ENCODE assay signal across 9 cellular contexts in the genomic region with DNA sequence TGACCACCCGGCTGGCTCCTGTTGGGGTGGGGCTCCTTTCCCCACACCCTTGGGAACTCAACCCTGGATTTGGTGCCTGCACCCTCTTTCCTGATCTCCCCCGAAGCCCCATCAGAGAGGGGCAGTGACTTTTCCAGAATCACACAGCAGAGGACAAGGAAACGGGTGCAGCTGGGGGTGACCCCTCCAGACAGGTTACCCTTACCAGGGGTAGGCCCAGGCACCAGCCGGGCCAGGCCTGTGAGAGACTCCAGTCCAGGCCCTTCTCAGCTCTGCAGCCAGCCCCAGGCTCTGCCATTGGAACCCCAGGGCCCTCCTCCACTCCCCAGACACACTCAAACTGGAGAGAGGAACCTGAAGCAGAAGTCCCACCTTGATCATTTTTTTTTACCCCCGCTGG. TPM values are rescaled to one million over a fixed set of nuclear protein-coding genes. Genes with fewer than 3 reads are reported as not detected.
DNase-seq lines count a peak whose midpoint lies in the region; ATAC-seq and TF ChIP-seq lines count a peak whose summit lies in the region.
"Had no signal": no experiment of that assay in that cellular context is flagged by ENCODE, and none has a peak within 500 bp of the region (broad histone marks: within the 10 kb centered on the region; RNA-seq: fewer than 3 reads in every experiment).

No MANE protein-coding gene starts in this region.

- peak overlapping the region; percentile 76 to 87 (median 84) for H3K4me3 Mint-ChIP-seq in naive thymus-derived CD4-positive, alpha-beta T cell
- H3K4me3 Mint-ChIP-seq in nephron progenitor cell: no peak overlapping the region

- intact Hi-C loops in naive thymus-derived CD4-positive, alpha-beta T cell (cut with micrococcal nuclease): loop anchor here (1.0 to 5.0 kb wide), 12 partner anchors 9 to 531 kb away; partner anchors contain the start of genes DOLK (in 2 of the 2), LRRC8A (in 2 of the 2), MIGA2 (in 2 of the 2) and NUP188 (in 2 of the 2)

- H3K4me3 ChIP-seq in BLaER1: no peak overlapping the region
- H3K4me3 ChIP-seq in naive thymus-derived CD4-positive, alpha-beta T cell (ENCODE audit: low read length): peak overlapping the region; percentile 44

- no peaks in the 10 kb centered on the region for H3K9me3 ChIP-seq in BLaER1
- no peaks in the 10 kb centered on the region for H3K9me3 ChIP-seq in naive thymus-derived CD4-positive, alpha-beta T cell (ENCODE audit: control insufficient read depth in 2 of 3, low read length in 3 of 3)

- no peaks in the 10 kb centered on the region for H3K27me3 ChIP-seq in BLaER1
- H3K27me3 ChIP-seq in naive thymus-derived CD4-positive, alpha-beta T cell (ENCODE audit: control insufficient read depth in 2 of 2, insufficient read depth in 2 of 2, low read length in 2 of 2): no peaks in the 10 kb centered on the region

- H3K27ac ChIP-seq in BLaER1: peak overlapping the region; percentile 73
- H3K27ac ChIP-seq in naive thymus-derived CD4-positive, alpha-beta T cell (ENCODE audit: low read depth, low read length): peak overlapping the region; percentile 89

- peaks cover 52% of the 10 kb centered on the region for H4K20me1 ChIP-seq in BLaER1

- H3K27ac Mint-ChIP-seq in activated naive CD4-positive, alpha-beta T cell treated with anti-CD3 and anti-CD28 coated beads, Interleukin-2, amount 50 U/mL, for 72 hours: peak overlapping the region; percentile 73 to 82
- peak overlapping the region; percentile 85 to 98 (median 96) for H3K27ac Mint-ChIP-seq in naive thymus-derived CD4-positive, alpha-beta T cell
- no peak overlapping the region for H3K27ac Mint-ChIP-seq in nephron progenitor cell

- H3K4me2 ChIP-seq in BLaER1: peak overlapping the region; percentile 76

- H3K9ac ChIP-seq in BLaER1: peak overlapping the region; percentile 56; the same call in 1 of the 2 replicates

- H3K27me3 Mint-ChIP-seq in naive thymus-derived CD4-positive, alpha-beta T cell: no peaks in the 10 kb centered on the region
- H3K27me3 Mint-ChIP-seq in nephron progenitor cell (ENCODE audit: low read depth, poor library complexity): no peaks in the 10 kb centered on the region

- ATAC-seq in GM21528 (IDR thresholded peaks at IDR 0.05; ENCODE audit: low FRiP score, unreplicated experiment): peak; percentile 5
- peak; percentile 7 to 34 for ATAC-seq in activated naive CD4-positive, alpha-beta T cell treated with anti-CD3 and anti-CD28 coated beads, Interleukin-2, amount 50 U/mL, for 72 hours
- ATAC-seq in naive thymus-derived CD4-positive, alpha-beta T cell: peak; percentile 8

- no peaks in the 10 kb centered on the region for H3K36me3 Mint-ChIP-seq in activated naive CD4-positive, alpha-beta T cell treated with anti-CD3 and anti-CD28 coated beads, Interleukin-2, amount 50 U/mL, for 72 hours
- peaks cover 3 to 22% (median 8%) of the 10 kb centered on the region in 5 donors for H3K36me3 Mint-ChIP-seq in naive thymus-derived CD4-positive, alpha-beta T cell
- H3K36me3 Mint-ChIP-seq in nephron progenitor cell (ENCODE audit: low read depth): peaks cover 4% of the 10 kb centered on the region

- CTCF ChIA-PET in naive thymus-derived CD4-positive, alpha-beta T cell (lab: Charles Lee): interaction anchor here (0.7 to 1.4 kb wide), 4 partner anchors 19 to 919 kb away, joined by 3 to 8 read pairs (median 4); partner anchors contain the start of genes KYAT1 and LRRC8A

- POLR2A ChIA-PET in naive thymus-derived CD4-positive, alpha-beta T cell (lab: Charles Lee): interaction anchor here (0.5 to 3.7 kb wide), 10 partner anchors 11 to 874 kb away, joined by 3 to 48 read pairs (median 5); partner anchors contain the start of genes ENDOG, KYAT1, LRRC8A and PHYHD1

- H3K4me1 ChIP-seq in BLaER1: peaks cover 57% of the 10 kb centered on the region
- H3K4me1 ChIP-seq in naive thymus-derived CD4-positive, alpha-beta T cell (ENCODE audit: control insufficient read depth in 2 of 2, insufficient read depth in 2 of 2, low read length in 2 of 2): peaks cover 65 to 72% of the 10 kb centered on the region in 2 donors

- DNase-seq in activated naive CD4-positive, alpha-beta T cell treated with anti-CD3 and anti-CD28 coated beads, Interleukin-2, amount 50 U/mL, for 72 hours (ENCODE audit: low spot score in 2 of 2): no peak
- DNase-seq in naive thymus-derived CD4-positive, alpha-beta T cell: no peak
- DNase-seq in nephron progenitor cell (no peak), NCI-H2227 treated with DMSO at 0.1 percent for 48 hours (lab: John Stamatoyannopoulos, UW) (no peak), NCI-H2107 treated with DMSO at 0.1 percent for 48 hours (lab: John Stamatoyannopoulos, UW; ENCODE audit: unreplicated experiment) (no peak)
- DNase-seq in effector CD8-positive, alpha-beta T cell (lab: John Stamatoyannopoulos, UW): no peak

- H3K36me3 ChIP-seq in BLaER1: peaks cover 53% of the 10 kb centered on the region
- H3K36me3 ChIP-seq in naive thymus-derived CD4-positive, alpha-beta T cell (ENCODE audit: control insufficient read depth in 2 of 3, insufficient read depth in 3 of 3, low read length in 3 of 3): peaks cover 0 to 6% (median 0%) of the 10 kb centered on the region in 3 experiments

- H3K9me3 Mint-ChIP-seq in activated naive CD4-positive, alpha-beta T cell treated with anti-CD3 and anti-CD28 coated beads, Interleukin-2, amount 50 U/mL, for 72 hours: no peaks in the 10 kb centered on the region
- H3K9me3 Mint-ChIP-seq in naive thymus-derived CD4-positive, alpha-beta T cell: no peaks in the 10 kb centered on the region
- H3K9me3 Mint-ChIP-seq in nephron progenitor cell: no peaks in the 10 kb centered on the region

- no peak for TF ChIP-seq CTCF in nephron progenitor cell (IDR thresholded peaks at IDR 0.05)

- H3K4me1 Mint-ChIP-seq in naive thymus-derived CD4-positive, alpha-beta T cell: peaks cover 36 to 84% (median 73%) of the 10 kb centered on the region in 7 donors
- H3K4me1 Mint-ChIP-seq in nephron progenitor cell: peaks cover 17% of the 10 kb centered on the region

RNA-seq across cellular contexts. Expression of gene PHYHD1, which starts 19.0 kb away (rescaled TPM):
- under 1 TPM; 0.54 to 0.64 TPM for total RNA-seq in activated naive CD4-positive, alpha-beta T cell treated with anti-CD3 and anti-CD28 coated beads, Interleukin-2, amount 50 U/mL, for 72 hours
- 1 to 10 TPM; 1.1 to 3.2 (median 3.1) TPM for total RNA-seq in naive thymus-derived CD4-positive, alpha-beta T cell
- 1 to 10 TPM; 3.0 to 5.1 TPM for polyA plus RNA-seq in naive thymus-derived CD4-positive, alpha-beta T cell
- total RNA-seq: M059J had no signal

RNA-seq across cellular contexts. Expression of gene LRRC8A, which starts 19.9 kb away (rescaled TPM):
- 10 to 100 TPM; 16.3 to 20.9 TPM for total RNA-seq in activated naive CD4-positive, alpha-beta T cell treated with anti-CD3 and anti-CD28 coated beads, Interleukin-2, amount 50 U/mL, for 72 hours
- 10 to 100 TPM; 31.3 to 48.8 (median 34.5) TPM for total RNA-seq in naive thymus-derived CD4-positive, alpha-beta T cell
- 10 to 100 TPM; 24.2 to 54.0 TPM for polyA plus RNA-seq in naive thymus-derived CD4-positive, alpha-beta T cell

RNA-seq across cellular contexts. Expression of gene KYAT1, which starts 20.1 kb away (rescaled TPM):
- 10 to 100 TPM; 19.9 to 49.0 TPM for total RNA-seq in activated naive CD4-positive, alpha-beta T cell treated with anti-CD3 and anti-CD28 coated beads, Interleukin-2, amount 50 U/mL, for 72 hours
- 10 to 100 TPM in 4 of 5 experiments, 1 to 10 TPM in 1; 7.2 to 18.2 (median 14.8) TPM for total RNA-seq in naive thymus-derived CD4-positive, alpha-beta T cell
- 10 to 100 TPM in 1 of 2 donors, 1 to 10 TPM in 1; 9.8 to 14.2 TPM for polyA plus RNA-seq in naive thymus-derived CD4-positive, alpha-beta T cell

RNA-seq across cellular contexts. Expression of gene DOLK, which starts 45.6 kb away (rescaled TPM):
- total RNA-seq in activated naive CD4-positive, alpha-beta T cell treated with anti-CD3 and anti-CD28 coated beads, Interleukin-2, amount 50 U/mL, for 72 hours: 1 to 10 TPM; 5.1 to 5.6 TPM
- 10 to 100 TPM in 2 of 5 experiments, 1 to 10 TPM in 3; 6.0 to 12.8 (median 9.5) TPM for total RNA-seq in naive thymus-derived CD4-positive, alpha-beta T cell
- 10 to 100 TPM in 1 of 2 donors, 1 to 10 TPM in 1; 7.6 to 10.5 TPM for polyA plus RNA-seq in naive thymus-derived CD4-positive, alpha-beta T cell

RNA-seq across cellular contexts. Expression of gene NUP188, which starts 45.7 kb away (rescaled TPM):
- total RNA-seq in activated naive CD4-positive, alpha-beta T cell treated with anti-CD3 and anti-CD28 coated beads, Interleukin-2, amount 50 U/mL, for 72 hours: 100 to 1,000 TPM; 110 to 123 TPM
- total RNA-seq in naive thymus-derived CD4-positive, alpha-beta T cell: 10 to 100 TPM; 55.7 to 98.7 (median 63.7) TPM
- polyA plus RNA-seq in naive thymus-derived CD4-positive, alpha-beta T cell: 10 to 100 TPM; 24.8 to 39.5 TPM
